ENCODE assay signal across 2 cellular contexts in genomic region chr17:17146791-17147406, GRCh38.
TF ChIP-seq lines count a peak whose summit lies in the region.

No MANE protein-coding gene starts in this region.

TF ChIP-seq in IMR-90, 13 proteins besides CTCF, POLR2A, EP300 and RAD21 (continued from another document):
- TF ChIP-seq ELK1 (IDR thresholded peaks at IDR 0.05; ENCODE audit: borderline replicate concordance, low read depth, low read length): no peak
- no peak for TF ChIP-seq NFE2L2 (IDR thresholded peaks at IDR 0.05; ENCODE audit: low read depth, low read length)
- TF ChIP-seq RCOR1 (IDR thresholded peaks at IDR 0.05; ENCODE audit: insufficient replicate concordance, low read length): no peak
- TF ChIP-seq CEBPB (IDR thresholded peaks at IDR 0.05; ENCODE audit: low read depth, low read length): no peak
- TF ChIP-seq CHD1 (IDR thresholded peaks at IDR 0.05; ENCODE audit: low read depth, low read length): no peak
- no peak for TF ChIP-seq SMC3 (IDR thresholded peaks at IDR 0.05; ENCODE audit: low read depth, low read length)
- TF ChIP-seq MXI1 (IDR thresholded peaks at IDR 0.05; ENCODE audit: borderline replicate concordance, low read depth, low read length): no peak
- no peak for TF ChIP-seq RFX5 (IDR thresholded peaks at IDR 0.05; ENCODE audit: low read depth, low read length)
- no peak for TF ChIP-seq MAFK (IDR thresholded peaks at IDR 0.05; ENCODE audit: low read depth, low read length)

TF ChIP-seq in liver, 16 proteins besides CTCF, POLR2A, EP300 and RAD21 (continued from another document):
- TF ChIP-seq, protein P1, sequence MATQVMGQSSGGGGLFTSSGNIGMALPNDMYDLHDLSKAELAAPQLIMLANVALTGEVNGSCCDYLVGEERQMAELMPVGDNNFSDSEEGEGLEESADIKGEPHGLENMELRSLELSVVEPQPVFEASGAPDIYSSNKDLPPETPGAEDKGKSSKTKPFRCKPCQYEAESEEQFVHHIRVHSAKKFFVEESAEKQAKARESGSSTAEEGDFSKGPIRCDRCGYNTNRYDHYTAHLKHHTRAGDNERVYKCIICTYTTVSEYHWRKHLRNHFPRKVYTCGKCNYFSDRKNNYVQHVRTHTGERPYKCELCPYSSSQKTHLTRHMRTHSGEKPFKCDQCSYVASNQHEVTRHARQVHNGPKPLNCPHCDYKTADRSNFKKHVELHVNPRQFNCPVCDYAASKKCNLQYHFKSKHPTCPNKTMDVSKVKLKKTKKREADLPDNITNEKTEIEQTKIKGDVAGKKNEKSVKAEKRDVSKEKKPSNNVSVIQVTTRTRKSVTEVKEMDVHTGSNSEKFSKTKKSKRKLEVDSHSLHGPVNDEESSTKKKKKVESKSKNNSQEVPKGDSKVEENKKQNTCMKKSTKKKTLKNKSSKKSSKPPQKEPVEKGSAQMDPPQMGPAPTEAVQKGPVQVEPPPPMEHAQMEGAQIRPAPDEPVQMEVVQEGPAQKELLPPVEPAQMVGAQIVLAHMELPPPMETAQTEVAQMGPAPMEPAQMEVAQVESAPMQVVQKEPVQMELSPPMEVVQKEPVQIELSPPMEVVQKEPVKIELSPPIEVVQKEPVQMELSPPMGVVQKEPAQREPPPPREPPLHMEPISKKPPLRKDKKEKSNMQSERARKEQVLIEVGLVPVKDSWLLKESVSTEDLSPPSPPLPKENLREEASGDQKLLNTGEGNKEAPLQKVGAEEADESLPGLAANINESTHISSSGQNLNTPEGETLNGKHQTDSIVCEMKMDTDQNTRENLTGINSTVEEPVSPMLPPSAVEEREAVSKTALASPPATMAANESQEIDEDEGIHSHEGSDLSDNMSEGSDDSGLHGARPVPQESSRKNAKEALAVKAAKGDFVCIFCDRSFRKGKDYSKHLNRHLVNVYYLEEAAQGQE (IDR thresholded peaks at IDR 0.05): no peak
